ENCODE assay signal across 1 cellular context in the genomic region with DNA sequence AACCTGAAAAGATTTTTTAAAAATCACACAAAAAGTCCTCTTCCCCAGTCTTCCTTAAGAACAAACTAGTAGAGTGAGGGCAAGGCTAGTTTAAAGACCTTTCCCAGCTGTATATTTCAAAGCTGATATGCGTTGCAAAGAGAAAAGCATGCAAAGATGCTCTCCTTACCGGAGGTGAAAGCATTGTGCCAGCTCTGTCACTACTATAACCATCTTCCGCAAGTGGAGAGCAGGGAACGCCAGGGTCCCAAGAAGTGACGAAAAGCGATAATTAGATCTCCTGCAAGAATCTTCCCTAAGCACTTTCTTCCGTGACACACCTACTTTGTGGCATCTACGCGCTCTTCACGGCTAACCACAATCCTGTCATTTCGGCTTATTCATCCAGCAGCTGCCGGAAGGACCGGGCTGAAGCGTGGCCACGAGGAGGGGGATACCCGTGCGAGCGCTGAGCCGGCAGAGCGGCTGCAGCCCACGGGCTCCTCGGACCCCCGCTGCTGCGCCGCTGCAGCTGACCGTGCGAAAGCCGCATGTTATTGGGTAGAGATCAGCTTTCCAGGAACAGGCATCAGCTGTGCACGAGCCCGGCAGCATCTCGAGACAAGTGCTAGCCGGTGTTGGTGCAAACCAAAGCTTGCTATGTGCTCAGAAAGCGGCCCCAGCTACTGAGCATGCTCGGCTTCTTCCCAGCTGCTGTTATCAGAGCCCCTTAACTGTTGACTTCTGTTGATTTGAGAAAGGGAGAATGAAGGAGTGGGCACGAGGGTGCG.
A peak's percentile ranks its signal among the peaks of the same experiment; 100 is the strongest.
TF ChIP-seq lines count a peak whose summit lies in the region.

No MANE protein-coding gene starts in this region.

TF ChIP-seq in GM12878, 131 proteins besides CTCF, POLR2A, EP300 and RAD21 (continued from another document):
- TF ChIP-seq PAX5 (IDR thresholded peaks at IDR 0.05; ENCODE audit: borderline replicate concordance, low read depth, low read length): peak; percentile 37; the same call in 1 of the 2 replicates
- TF ChIP-seq LARP7 (IDR thresholded peaks at IDR 0.05): 0 out of 2 replicates have a peak, but pooled peaks have one; percentile 26
- 0 out of 2 replicates have a peak, but pooled peaks have one; percentile 41 for TF ChIP-seq SIN3A (IDR thresholded peaks at IDR 0.05; ENCODE audit: low read depth, low read length)
- TF ChIP-seq RUNX3 (IDR thresholded peaks at IDR 0.05; ENCODE audit: low read length): peak; percentile 88
- TF ChIP-seq BMI1 (IDR thresholded peaks at IDR 0.05; ENCODE audit: borderline replicate concordance): peak; percentile 23; the same call in 1 of the 2 replicates
- TF ChIP-seq, protein P1, sequence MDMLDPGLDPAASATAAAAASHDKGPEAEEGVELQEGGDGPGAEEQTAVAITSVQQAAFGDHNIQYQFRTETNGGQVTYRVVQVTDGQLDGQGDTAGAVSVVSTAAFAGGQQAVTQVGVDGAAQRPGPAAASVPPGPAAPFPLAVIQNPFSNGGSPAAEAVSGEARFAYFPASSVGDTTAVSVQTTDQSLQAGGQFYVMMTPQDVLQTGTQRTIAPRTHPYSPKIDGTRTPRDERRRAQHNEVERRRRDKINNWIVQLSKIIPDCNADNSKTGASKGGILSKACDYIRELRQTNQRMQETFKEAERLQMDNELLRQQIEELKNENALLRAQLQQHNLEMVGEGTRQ (IDR thresholded peaks at IDR 0.05; ENCODE audit: borderline replicate concordance, low read depth, low read length): no peak
- TF ChIP-seq EED (IDR thresholded peaks at IDR 0.05; ENCODE audit: low read depth): 0 out of 2 replicates have a peak, but pooled peaks have one; percentile 50
- TF ChIP-seq ZNF207 (IDR thresholded peaks at IDR 0.05; ENCODE audit: borderline replicate concordance): peak; percentile 23; the same call in 1 of the 2 replicates
- TF ChIP-seq, protein P2, sequence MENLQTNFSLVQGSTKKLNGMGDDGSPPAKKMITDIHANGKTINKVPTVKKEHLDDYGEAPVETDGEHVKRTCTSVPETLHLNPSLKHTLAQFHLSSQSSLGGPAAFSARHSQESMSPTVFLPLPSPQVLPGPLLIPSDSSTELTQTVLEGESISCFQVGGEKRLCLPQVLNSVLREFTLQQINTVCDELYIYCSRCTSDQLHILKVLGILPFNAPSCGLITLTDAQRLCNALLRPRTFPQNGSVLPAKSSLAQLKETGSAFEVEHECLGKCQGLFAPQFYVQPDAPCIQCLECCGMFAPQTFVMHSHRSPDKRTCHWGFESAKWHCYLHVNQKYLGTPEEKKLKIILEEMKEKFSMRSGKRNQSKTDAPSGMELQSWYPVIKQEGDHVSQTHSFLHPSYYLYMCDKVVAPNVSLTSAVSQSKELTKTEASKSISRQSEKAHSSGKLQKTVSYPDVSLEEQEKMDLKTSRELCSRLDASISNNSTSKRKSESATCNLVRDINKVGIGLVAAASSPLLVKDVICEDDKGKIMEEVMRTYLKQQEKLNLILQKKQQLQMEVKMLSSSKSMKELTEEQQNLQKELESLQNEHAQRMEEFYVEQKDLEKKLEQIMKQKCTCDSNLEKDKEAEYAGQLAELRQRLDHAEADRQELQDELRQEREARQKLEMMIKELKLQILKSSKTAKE (IDR thresholded peaks at IDR 0.05; ENCODE audit: low read depth, poor library complexity, severe bottlenecking): no peak
- 0 out of 2 replicates have a peak, but pooled peaks have one; percentile 65 for TF ChIP-seq GATAD2B (conservative IDR thresholded peaks at IDR 0.05; ENCODE audit: low read depth)
- TF ChIP-seq, protein P3, sequence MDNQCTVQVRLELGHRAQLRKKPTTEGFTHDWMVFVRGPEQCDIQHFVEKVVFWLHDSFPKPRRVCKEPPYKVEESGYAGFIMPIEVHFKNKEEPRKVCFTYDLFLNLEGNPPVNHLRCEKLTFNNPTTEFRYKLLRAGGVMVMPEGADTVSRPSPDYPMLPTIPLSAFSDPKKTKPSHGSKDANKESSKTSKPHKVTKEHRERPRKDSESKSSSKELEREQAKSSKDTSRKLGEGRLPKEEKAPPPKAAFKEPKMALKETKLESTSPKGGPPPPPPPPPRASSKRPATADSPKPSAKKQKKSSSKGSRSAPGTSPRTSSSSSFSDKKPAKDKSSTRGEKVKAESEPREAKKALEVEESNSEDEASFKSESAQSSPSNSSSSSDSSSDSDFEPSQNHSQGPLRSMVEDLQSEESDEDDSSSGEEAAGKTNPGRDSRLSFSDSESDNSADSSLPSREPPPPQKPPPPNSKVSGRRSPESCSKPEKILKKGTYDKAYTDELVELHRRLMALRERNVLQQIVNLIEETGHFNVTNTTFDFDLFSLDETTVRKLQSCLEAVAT (IDR thresholded peaks at IDR 0.05): no peak
- TF ChIP-seq IKZF2 (IDR thresholded peaks at IDR 0.05): peak; percentile 22 to 51; a peak in 2 of 4 replicates
- TF ChIP-seq, protein P4, sequence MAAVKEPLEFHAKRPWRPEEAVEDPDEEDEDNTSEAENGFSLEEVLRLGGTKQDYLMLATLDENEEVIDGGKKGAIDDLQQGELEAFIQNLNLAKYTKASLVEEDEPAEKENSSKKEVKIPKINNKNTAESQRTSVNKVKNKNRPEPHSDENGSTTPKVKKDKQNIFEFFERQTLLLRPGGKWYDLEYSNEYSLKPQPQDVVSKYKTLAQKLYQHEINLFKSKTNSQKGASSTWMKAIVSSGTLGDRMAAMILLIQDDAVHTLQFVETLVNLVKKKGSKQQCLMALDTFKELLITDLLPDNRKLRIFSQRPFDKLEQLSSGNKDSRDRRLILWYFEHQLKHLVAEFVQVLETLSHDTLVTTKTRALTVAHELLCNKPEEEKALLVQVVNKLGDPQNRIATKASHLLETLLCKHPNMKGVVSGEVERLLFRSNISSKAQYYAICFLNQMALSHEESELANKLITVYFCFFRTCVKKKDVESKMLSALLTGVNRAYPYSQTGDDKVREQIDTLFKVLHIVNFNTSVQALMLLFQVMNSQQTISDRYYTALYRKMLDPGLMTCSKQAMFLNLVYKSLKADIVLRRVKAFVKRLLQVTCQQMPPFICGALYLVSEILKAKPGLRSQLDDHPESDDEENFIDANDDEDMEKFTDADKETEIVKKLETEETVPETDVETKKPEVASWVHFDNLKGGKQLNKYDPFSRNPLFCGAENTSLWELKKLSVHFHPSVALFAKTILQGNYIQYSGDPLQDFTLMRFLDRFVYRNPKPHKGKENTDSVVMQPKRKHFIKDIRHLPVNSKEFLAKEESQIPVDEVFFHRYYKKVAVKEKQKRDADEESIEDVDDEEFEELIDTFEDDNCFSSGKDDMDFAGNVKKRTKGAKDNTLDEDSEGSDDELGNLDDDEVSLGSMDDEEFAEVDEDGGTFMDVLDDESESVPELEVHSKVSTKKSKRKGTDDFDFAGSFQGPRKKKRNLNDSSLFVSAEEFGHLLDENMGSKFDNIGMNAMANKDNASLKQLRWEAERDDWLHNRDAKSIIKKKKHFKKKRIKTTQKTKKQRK (IDR thresholded peaks at IDR 0.05; ENCODE audit: low read depth, low read length): no peak
- 0 out of 2 replicates have a peak, but pooled peaks have one; percentile 15 for TF ChIP-seq MEF2A (IDR thresholded peaks at IDR 0.05; ENCODE audit: insufficient read depth, low read depth, low read length)
- TF ChIP-seq SMAD5 (IDR thresholded peaks at IDR 0.05; ENCODE audit: low read depth): no peak
- TF ChIP-seq, protein P5, sequence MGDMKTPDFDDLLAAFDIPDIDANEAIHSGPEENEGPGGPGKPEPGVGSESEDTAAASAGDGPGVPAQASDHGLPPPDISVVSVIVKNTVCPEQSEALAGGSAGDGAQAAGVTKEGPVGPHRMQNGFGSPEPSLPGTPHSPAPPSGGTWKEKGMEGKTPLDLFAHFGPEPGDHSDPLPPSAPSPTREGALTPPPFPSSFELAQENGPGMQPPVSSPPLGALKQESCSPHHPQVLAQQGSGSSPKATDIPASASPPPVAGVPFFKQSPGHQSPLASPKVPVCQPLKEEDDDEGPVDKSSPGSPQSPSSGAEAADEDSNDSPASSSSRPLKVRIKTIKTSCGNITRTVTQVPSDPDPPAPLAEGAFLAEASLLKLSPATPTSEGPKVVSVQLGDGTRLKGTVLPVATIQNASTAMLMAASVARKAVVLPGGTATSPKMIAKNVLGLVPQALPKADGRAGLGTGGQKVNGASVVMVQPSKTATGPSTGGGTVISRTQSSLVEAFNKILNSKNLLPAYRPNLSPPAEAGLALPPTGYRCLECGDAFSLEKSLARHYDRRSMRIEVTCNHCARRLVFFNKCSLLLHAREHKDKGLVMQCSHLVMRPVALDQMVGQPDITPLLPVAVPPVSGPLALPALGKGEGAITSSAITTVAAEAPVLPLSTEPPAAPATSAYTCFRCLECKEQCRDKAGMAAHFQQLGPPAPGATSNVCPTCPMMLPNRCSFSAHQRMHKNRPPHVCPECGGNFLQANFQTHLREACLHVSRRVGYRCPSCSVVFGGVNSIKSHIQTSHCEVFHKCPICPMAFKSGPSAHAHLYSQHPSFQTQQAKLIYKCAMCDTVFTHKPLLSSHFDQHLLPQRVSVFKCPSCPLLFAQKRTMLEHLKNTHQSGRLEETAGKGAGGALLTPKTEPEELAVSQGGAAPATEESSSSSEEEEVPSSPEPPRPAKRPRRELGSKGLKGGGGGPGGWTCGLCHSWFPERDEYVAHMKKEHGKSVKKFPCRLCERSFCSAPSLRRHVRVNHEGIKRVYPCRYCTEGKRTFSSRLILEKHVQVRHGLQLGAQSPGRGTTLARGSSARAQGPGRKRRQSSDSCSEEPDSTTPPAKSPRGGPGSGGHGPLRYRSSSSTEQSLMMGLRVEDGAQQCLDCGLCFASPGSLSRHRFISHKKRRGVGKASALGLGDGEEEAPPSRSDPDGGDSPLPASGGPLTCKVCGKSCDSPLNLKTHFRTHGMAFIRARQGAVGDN (IDR thresholded peaks at IDR 0.05): no peak
- TF ChIP-seq SUZ12 (IDR thresholded peaks at IDR 0.05; ENCODE audit: unreplicated experiment): no peak
- peak; percentile 85 for TF ChIP-seq TCF12 (IDR thresholded peaks at IDR 0.05; ENCODE audit: low read depth, low read length)
- TF ChIP-seq, protein P6, sequence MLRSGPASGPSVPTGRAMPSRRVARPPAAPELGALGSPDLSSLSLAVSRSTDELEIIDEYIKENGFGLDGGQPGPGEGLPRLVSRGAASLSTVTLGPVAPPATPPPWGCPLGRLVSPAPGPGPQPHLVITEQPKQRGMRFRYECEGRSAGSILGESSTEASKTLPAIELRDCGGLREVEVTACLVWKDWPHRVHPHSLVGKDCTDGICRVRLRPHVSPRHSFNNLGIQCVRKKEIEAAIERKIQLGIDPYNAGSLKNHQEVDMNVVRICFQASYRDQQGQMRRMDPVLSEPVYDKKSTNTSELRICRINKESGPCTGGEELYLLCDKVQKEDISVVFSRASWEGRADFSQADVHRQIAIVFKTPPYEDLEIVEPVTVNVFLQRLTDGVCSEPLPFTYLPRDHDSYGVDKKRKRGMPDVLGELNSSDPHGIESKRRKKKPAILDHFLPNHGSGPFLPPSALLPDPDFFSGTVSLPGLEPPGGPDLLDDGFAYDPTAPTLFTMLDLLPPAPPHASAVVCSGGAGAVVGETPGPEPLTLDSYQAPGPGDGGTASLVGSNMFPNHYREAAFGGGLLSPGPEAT (IDR thresholded peaks at IDR 0.05; ENCODE audit: low read depth): no peak
- no peak for TF ChIP-seq BRCA1 (IDR thresholded peaks at IDR 0.05; ENCODE audit: low read depth, low read length)
- TF ChIP-seq IKZF1 (conservative IDR thresholded peaks at IDR 0.05): peak; percentile 71
- TF ChIP-seq NBN (IDR thresholded peaks at IDR 0.05): peak; percentile 42; the same call in 1 of the 2 replicates
- TF ChIP-seq, protein P7, sequence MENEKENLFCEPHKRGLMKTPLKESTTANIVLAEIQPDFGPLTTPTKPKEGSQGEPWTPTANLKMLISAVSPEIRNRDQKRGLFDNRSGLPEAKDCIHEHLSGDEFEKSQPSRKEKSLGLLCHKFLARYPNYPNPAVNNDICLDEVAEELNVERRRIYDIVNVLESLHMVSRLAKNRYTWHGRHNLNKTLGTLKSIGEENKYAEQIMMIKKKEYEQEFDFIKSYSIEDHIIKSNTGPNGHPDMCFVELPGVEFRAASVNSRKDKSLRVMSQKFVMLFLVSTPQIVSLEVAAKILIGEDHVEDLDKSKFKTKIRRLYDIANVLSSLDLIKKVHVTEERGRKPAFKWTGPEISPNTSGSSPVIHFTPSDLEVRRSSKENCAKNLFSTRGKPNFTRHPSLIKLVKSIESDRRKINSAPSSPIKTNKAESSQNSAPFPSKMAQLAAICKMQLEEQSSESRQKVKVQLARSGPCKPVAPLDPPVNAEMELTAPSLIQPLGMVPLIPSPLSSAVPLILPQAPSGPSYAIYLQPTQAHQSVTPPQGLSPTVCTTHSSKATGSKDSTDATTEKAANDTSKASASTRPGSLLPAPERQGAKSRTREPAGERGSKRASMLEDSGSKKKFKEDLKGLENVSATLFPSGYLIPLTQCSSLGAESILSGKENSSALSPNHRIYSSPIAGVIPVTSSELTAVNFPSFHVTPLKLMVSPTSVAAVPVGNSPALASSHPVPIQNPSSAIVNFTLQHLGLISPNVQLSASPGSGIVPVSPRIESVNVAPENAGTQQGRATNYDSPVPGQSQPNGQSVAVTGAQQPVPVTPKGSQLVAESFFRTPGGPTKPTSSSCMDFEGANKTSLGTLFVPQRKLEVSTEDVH (IDR thresholded peaks at IDR 0.05; ENCODE audit: low read depth, partially characterized antibody): no peak
- peak; percentile 45 to 83; a peak in 3 of 4 replicates for TF ChIP-seq BHLHE40 (IDR thresholded peaks at IDR 0.05; ENCODE audit: borderline replicate concordance in 1 of 2, low read depth in 2 of 2, low read length in 1 of 2)
- TF ChIP-seq CREM (IDR thresholded peaks at IDR 0.05; ENCODE audit: low read depth): peak; percentile 55; the same call in 1 of the 2 replicates
- TF ChIP-seq MTA2 (IDR thresholded peaks at IDR 0.05; ENCODE audit: low read depth): peak; percentile 25; the same call in 1 of the 2 replicates
- TF ChIP-seq CREB1 (IDR thresholded peaks at IDR 0.05; ENCODE audit: low read depth): 0 out of 2 replicates have a peak, but pooled peaks have one; percentile 43
- peak; percentile 33; the same call in 1 of the 2 replicates for TF ChIP-seq BACH1 (IDR thresholded peaks at IDR 0.05; ENCODE audit: borderline replicate concordance)
- no peak for TF ChIP-seq YBX1 (IDR thresholded peaks at IDR 0.05)
